ENCODE assay signal across 23 cellular contexts in genomic region chr20:59746155-59746554, GRCh38.
A peak's percentile ranks its signal among the peaks of the same experiment; 100 is the strongest.
DNase-seq lines count a peak whose midpoint lies in the region; ATAC-seq, FAIRE-seq and TF ChIP-seq lines count a peak whose summit lies in the region.
"Had no signal": no experiment of that assay in that cellular context is flagged by ENCODE, and none has a peak within 500 bp of the region (broad histone marks: within the 10 kb centered on the region; RNA-seq: fewer than 3 reads in every experiment).

No MANE protein-coding gene starts in this region.

- no peak overlapping the region for H3K27ac ChIP-seq in endodermal cell (ENCODE audit: low read depth, low read length)
- H3K27ac ChIP-seq: A549, C4-2B had no signal

- H3K36me3 Mint-ChIP-seq in endodermal cell (ENCODE audit: low read depth): no peaks in the 10 kb centered on the region
- H3K36me3 Mint-ChIP-seq: CD4-positive, CD25-positive, alpha-beta regulatory T cell; CD8-positive, alpha-beta T cell had no signal

- H3K27me3 Mint-ChIP-seq in stimulated activated naive CD8-positive, alpha-beta T cell treated with anti-CD3 and anti-CD28 coated beads, Interleukin-15, amount 100 ng/mL, for 72 hours: peaks cover 27% of the 10 kb centered on the region
- H3K27me3 Mint-ChIP-seq in endodermal cell (ENCODE audit: insufficient read depth): peaks cover 32% of the 10 kb centered on the region
- H3K27me3 Mint-ChIP-seq: CD4-positive, CD25-positive, alpha-beta regulatory T cell had no signal

- H3K4me3 Mint-ChIP-seq in stimulated activated naive CD8-positive, alpha-beta T cell treated with anti-CD3 and anti-CD28 coated beads, Interleukin-15, amount 100 ng/mL, for 72 hours: no peak overlapping the region
- H3K4me3 Mint-ChIP-seq in endodermal cell: no peak overlapping the region
- H3K4me3 Mint-ChIP-seq: CD4-positive, CD25-positive, alpha-beta regulatory T cell; CD8-positive, alpha-beta T cell; GM23338; H9 had no signal

- H3K4me1 ChIP-seq in endodermal cell (ENCODE audit: control insufficient read depth, insufficient read depth, low read length): no peaks in the 10 kb centered on the region
- H3K4me1 ChIP-seq: A549, BE2C, Caco-2 had no signal

- TF ChIP-seq CTCF in endodermal cell (conservative IDR thresholded peaks at IDR 0.05): no peak

- H3K27me3 ChIP-seq in endodermal cell (ENCODE audit: control insufficient read depth, insufficient read depth, low read length, poor library complexity, severe bottlenecking): peaks cover 7% of the 10 kb centered on the region

- no peak for DNase-seq in stimulated activated naive CD8-positive, alpha-beta T cell treated with anti-CD3 and anti-CD28 coated beads, Interleukin-15, amount 100 ng/mL, for 72 hours
- DNase-seq in stimulated activated naive CD8-positive, alpha-beta T cell treated with anti-CD3 and anti-CD28 coated beads, Interleukin-15, Interleukin-2, amounts not matched to agents 100 U/mL and 50 U/mL, for 24 hours: no peak
- DNase-seq in HTR-8/SVneo (ENCODE audit: insufficient read length, low spot score): no peak
- peak; percentile 24 for DNase-seq in endodermal cell
- DNase-seq in T1000 (lab: John Stamatoyannopoulos, UW): no peak
- DNase-seq in stimulated activated CD4-positive, alpha-beta T cell treated with anti-CD3 and anti-CD28 coated beads, Interleukin-15, amount 100 ng/mL, for 24 hours: no peak
- DNase-seq in stimulated activated CD4-positive, alpha-beta T cell treated with anti-CD3 and anti-CD28 coated beads, Interleukin-4, amount 100 ng/mL, for 24 hours: no peak
- DNase-seq: 8988T; ACHN; AML-193; BE2C; Caco-2; CD4-positive, CD25-positive, alpha-beta regulatory T cell; CD8-positive, alpha-beta T cell; DMS79 treated with DMSO at 0.1 percent for 48 hours; H9 had no signal

- WGBS in endodermal cell (ENCODE audit: insufficient coverage in 1 of 2, insufficient read length in 1 of 2), 2 experiments: 78 to 92% methylated on average over 2 to 4 of the region's 4 CpGs

- H3K9ac ChIP-seq in endodermal cell (ENCODE audit: extremely low read depth, low read length, poor library complexity, severe bottlenecking): no peak overlapping the region

- H3K27ac Mint-ChIP-seq in stimulated activated naive CD8-positive, alpha-beta T cell treated with anti-CD3 and anti-CD28 coated beads, Interleukin-15, amount 100 ng/mL, for 72 hours: no peak overlapping the region
- H3K27ac Mint-ChIP-seq in endodermal cell: no peak overlapping the region
- H3K27ac Mint-ChIP-seq: CD8-positive, alpha-beta T cell; GM23338; H9 had no signal

- H3K4me1 Mint-ChIP-seq in stimulated activated naive CD8-positive, alpha-beta T cell treated with anti-CD3 and anti-CD28 coated beads, Interleukin-15, amount 100 ng/mL, for 72 hours: no peaks in the 10 kb centered on the region
- H3K4me1 Mint-ChIP-seq in endodermal cell: peaks cover 2% of the 10 kb centered on the region
- H3K4me1 Mint-ChIP-seq: CD4-positive, CD25-positive, alpha-beta regulatory T cell had no signal

- ATAC-seq in stimulated activated naive CD8-positive, alpha-beta T cell treated with anti-CD3 and anti-CD28 coated beads, Interleukin-15, amount 100 ng/mL, for 72 hours: peak; percentile 29
- no peak for ATAC-seq in stimulated activated naive CD8-positive, alpha-beta T cell treated with anti-CD3 and anti-CD28 coated beads, Interleukin-15, Interleukin-2, amounts not matched to agents 100 U/mL and 50 U/mL, for 24 hours
- ATAC-seq: A549; CD8-positive, alpha-beta T cell; GM23338; HCT116 had no signal

- H3K36me3 ChIP-seq in endodermal cell (ENCODE audit: control insufficient read depth, insufficient read depth, low read length): no peaks in the 10 kb centered on the region
- H3K36me3 ChIP-seq: BE2C had no signal

- no peaks in the 10 kb centered on the region for H3K9me3 ChIP-seq in endodermal cell (ENCODE audit: control insufficient read depth, low read length)
- H3K9me3 ChIP-seq: A549, BE2C, Caco-2 had no signal

- H3K9me3 Mint-ChIP-seq in stimulated activated naive CD8-positive, alpha-beta T cell treated with anti-CD3 and anti-CD28 coated beads, Interleukin-15, amount 100 ng/mL, for 72 hours: no peaks in the 10 kb centered on the region
- H3K9me3 Mint-ChIP-seq in endodermal cell: no peaks in the 10 kb centered on the region
- H3K9me3 Mint-ChIP-seq: CD4-positive, CD25-positive, alpha-beta regulatory T cell; CD8-positive, alpha-beta T cell; GM23338 had no signal

- no peak overlapping the region for H3K4me3 ChIP-seq in endodermal cell (ENCODE audit: low read length)
- H3K4me3 ChIP-seq: A549, GM23338 had no signal

- peak; percentile 23 for FAIRE-seq in HTR-8/SVneo (lab: Jason Lieb, UNC)
- FAIRE-seq: A549, G401.6, GM12892, GM19239 had no signal
